1 cellular context compared by ENCODE assay signal in the genomic region with DNA sequence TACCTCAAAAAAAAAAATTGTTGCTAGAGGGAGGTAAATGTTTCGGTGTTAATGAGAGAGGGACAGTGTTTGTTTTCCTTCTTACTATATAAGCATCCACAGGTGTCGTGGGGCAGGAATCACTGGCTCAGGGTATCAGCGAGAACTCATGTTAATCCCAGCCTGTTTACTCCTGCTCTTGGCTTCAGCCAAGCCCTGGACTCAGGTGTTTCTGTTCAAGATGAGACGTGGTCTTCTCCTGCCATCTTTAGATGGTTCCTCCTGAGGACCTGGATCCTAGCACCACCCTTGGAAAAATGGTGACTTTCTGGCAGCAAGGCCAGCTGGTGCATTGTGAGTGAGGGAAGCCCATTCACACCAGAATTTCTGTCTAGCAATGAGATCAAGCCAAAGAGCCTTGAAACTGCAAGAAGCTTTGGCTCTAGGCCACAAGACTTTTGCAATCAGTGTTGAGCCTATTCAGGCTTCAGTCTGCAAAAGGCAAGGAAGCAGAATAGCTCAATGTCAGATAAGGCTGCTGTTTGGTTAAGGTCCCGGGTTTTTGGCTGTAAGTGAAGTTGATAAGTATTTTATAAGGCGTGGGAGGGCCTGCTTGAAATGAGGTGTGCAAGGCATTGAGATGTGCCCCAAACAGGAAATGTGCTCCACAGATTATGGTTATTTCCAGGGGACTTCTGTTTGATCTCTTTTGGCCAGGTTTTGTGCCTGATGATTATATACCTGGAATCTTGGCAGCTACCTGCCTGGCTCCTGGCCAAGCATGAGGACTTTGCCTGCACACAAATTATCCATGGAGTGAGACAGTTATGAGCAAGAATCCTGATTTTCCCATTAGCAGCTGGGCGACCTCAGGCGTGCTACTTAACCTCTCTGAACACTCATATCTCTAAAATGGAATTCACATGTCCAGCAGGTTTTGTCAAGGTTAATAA.
TF ChIP-seq lines count a peak whose summit lies in the region.

No MANE protein-coding gene starts in this region.

TF ChIP-seq in H1, 55 proteins besides CTCF, POLR2A, EP300 and RAD21 (continued from another document):
- TF ChIP-seq HDAC6 (IDR thresholded peaks at IDR 0.05; ENCODE audit: low read depth, low read length) (no peak), EGR1 (IDR thresholded peaks at IDR 0.05; ENCODE audit: borderline replicate concordance, low read depth, low read length) (no peak), CTBP2 (IDR thresholded peaks at IDR 0.05; ENCODE audit: borderline replicate concordance, insufficient read depth, insufficient read length, low read length) (no peak), CBX5 (IDR thresholded peaks at IDR 0.05; ENCODE audit: low read depth, low read length) (no peak), NRF1 (IDR thresholded peaks at IDR 0.05; ENCODE audit: low read depth, low read length) (no peak), TEAD4 (IDR thresholded peaks at IDR 0.05; ENCODE audit: low read depth, low read length) (no peak), SUZ12 (IDR thresholded peaks at IDR 0.05; ENCODE audit: low read length) (no peak), SIRT6 (IDR thresholded peaks at IDR 0.05; ENCODE audit: low read length) (no peak), RFX5 (IDR thresholded peaks at IDR 0.05; ENCODE audit: borderline replicate concordance, low read depth, low read length) (no peak)
- TF ChIP-seq, protein P1, sequence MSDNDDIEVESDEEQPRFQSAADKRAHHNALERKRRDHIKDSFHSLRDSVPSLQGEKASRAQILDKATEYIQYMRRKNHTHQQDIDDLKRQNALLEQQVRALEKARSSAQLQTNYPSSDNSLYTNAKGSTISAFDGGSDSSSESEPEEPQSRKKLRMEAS (IDR thresholded peaks at IDR 0.05) = no peak
TF ChIP-seq in H1: peak in this region for 0.
